ENCODE assay signal across 18 cellular contexts in the genomic region with DNA sequence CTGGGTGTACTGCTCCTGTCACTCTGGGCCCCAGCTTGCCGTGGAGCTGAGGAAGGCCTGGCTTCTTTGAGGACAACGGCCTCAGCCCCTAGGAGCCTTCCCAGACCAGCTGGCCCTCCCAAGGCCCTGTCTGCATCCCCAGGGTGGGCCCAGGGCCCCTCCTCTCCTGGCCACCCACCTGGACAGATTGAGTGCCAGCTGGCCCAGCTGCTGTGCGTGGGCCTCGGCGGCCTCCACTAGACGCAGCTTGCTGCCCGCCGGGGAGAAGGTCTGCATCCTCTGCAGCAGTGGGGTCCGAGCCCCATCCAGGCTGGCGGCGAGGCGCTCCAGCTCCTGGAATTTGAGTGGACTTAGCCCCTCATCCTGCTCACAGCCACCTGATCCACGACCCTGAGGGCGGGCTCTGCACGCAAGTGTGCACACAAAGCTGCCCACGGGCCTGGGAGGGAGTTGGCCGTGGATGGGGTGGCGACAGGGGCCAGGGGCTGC.
"Had no signal": no experiment of that assay in that cellular context is flagged by ENCODE, and none has a peak within 500 bp of the region (broad histone marks: within the 10 kb centered on the region; RNA-seq: fewer than 3 reads in every experiment).

No MANE protein-coding gene starts in this region.

- H3K27ac ChIP-seq: gastrocnemius medialis, left lung had no signal

- H3K27me3 ChIP-seq: gastrocnemius medialis, left lung had no signal

- H3K4me1 Mint-ChIP-seq: activated naive CD8-positive, alpha-beta T cell treated with anti-CD3 and anti-CD28 coated beads for 36 hours; brain had no signal

- H3K4me3 Mint-ChIP-seq: activated naive CD8-positive, alpha-beta T cell treated with anti-CD3 and anti-CD28 coated beads for 36 hours; activated T-helper 1 cell treated with anti-CD3 and anti-CD28 coated beads, Interleukin-12 subunit alpha, Interleukin-12 subunit beta, Interleukin-2, Interleukin-4 antibody, amounts not matched to agents 30 ng/mL and 10 ng/mL and 1 ng/mL, durations not matched to agents 14 hours and 24 hours and 36 hours; brain; dendritic cell treated with granulocyte-macrophage colony-stimulating factor and Interleukin-4, amounts not matched to agents 40 ng/mL and 50 ng/mL, for 4 days; natural killer cell had no signal

- H3K36me3 Mint-ChIP-seq: activated naive CD8-positive, alpha-beta T cell treated with anti-CD3 and anti-CD28 coated beads for 36 hours; natural killer cell had no signal

- H3K9me3 Mint-ChIP-seq: activated naive CD8-positive, alpha-beta T cell treated with anti-CD3 and anti-CD28 coated beads for 36 hours; activated T-helper 1 cell treated with anti-CD3 and anti-CD28 coated beads, Interleukin-12 subunit alpha, Interleukin-12 subunit beta, Interleukin-2, Interleukin-4 antibody, amounts not matched to agents 30 ng/mL and 10 ng/mL and 1 ng/mL, durations not matched to agents 14 hours and 24 hours and 36 hours; brain; dendritic cell treated with granulocyte-macrophage colony-stimulating factor and Interleukin-4, amounts not matched to agents 40 ng/mL and 50 ng/mL, for 4 days; natural killer cell had no signal

- ATAC-seq: activated CD4-positive, CD25-positive, alpha-beta regulatory T cell treated with anti-CD3 and anti-CD28 coated beads, Interleukin-2, amount 50 U/mL, for 24 hours; gastrocnemius medialis; left lung; natural killer cell; stimulated activated naive CD8-positive, alpha-beta T cell treated with anti-CD3 and anti-CD28 coated beads, Interleukin-15, Interleukin-2, amounts not matched to agents 100 U/mL and 50 U/mL, for 24 hours had no signal

- H3K4me3 ChIP-seq: gastrocnemius medialis, left lung had no signal

- H3K9me3 ChIP-seq: gastrocnemius medialis, left lung had no signal

- H3K27ac Mint-ChIP-seq: activated naive CD8-positive, alpha-beta T cell treated with anti-CD3 and anti-CD28 coated beads for 36 hours; activated T-helper 1 cell treated with anti-CD3 and anti-CD28 coated beads, Interleukin-12 subunit alpha, Interleukin-12 subunit beta, Interleukin-2, Interleukin-4 antibody, amounts not matched to agents 30 ng/mL and 10 ng/mL and 1 ng/mL, durations not matched to agents 14 hours and 24 hours and 36 hours; dendritic cell treated with granulocyte-macrophage colony-stimulating factor and Interleukin-4, amounts not matched to agents 40 ng/mL and 50 ng/mL, for 4 days; natural killer cell had no signal

- H3K4me1 ChIP-seq: gastrocnemius medialis, left lung had no signal

- H3K27me3 Mint-ChIP-seq: activated naive CD8-positive, alpha-beta T cell treated with anti-CD3 and anti-CD28 coated beads for 36 hours; brain; dendritic cell treated with granulocyte-macrophage colony-stimulating factor and Interleukin-4, amounts not matched to agents 40 ng/mL and 50 ng/mL, for 4 days had no signal

- DNase-seq: activated CD4-positive, alpha-beta T cell treated with anti-CD3 and anti-CD28 coated beads, Interleukin-2, amount 50 U/mL, for 1 hour; activated CD8-positive, alpha-beta memory T cell treated with anti-CD3 and anti-CD28 coated beads for 24 hours; activated naive CD8-positive, alpha-beta T cell treated with anti-CD3 and anti-CD28 coated beads for 36 hours; gastrocnemius medialis; hippocampal formation; kidney; left lung; natural killer cell; small intestine; stimulated activated CD4-positive, alpha-beta T cell treated with anti-CD3 and anti-CD28 coated beads, Interleukin-4, amount 100 ng/mL, for 4 hours; stimulated activated CD8-positive, alpha-beta memory T cell treated with anti-CD3 and anti-CD28 coated beads, Interleukin-4, amount 100 ng/mL, for 48 hours; stimulated activated naive CD8-positive, alpha-beta T cell treated with anti-CD3 and anti-CD28 coated beads, Interleukin-15, Interleukin-2, amounts not matched to agents 100 U/mL and 50 U/mL, for 24 hours; T-helper 9 cell; trophoblast cell had no signal
